12 cellular contexts compared by ENCODE assay signal in the genomic region with DNA sequence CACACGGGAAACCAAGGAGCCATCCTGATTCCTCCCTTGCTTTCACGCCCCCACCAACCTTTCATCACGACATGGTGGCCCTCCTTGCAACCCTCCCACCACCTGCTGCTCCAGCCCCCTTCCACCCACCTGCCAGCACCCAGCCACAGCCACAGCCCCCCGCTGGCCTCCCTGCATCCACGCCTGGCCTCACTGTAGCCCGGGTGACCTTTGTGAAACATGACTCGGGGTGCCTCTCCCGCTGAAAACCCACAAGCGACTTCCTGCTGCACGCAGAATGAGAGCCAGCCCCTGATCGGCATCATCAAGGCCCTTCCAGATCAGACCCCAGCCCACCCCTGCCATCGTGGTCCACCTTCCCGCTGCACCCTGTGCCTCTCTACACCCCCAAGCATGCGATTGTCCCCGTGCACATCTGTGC. TPM values are rescaled to one million over a fixed set of nuclear protein-coding genes. Genes with fewer than 3 reads are reported as not detected.
DNase-seq lines count a peak whose midpoint lies in the region; ATAC-seq and TF ChIP-seq lines count a peak whose summit lies in the region.
"Had no signal": no experiment of that assay in that cellular context is flagged by ENCODE, and none has a peak within 500 bp of the region (broad histone marks: within the 10 kb centered on the region; RNA-seq: fewer than 3 reads in every experiment).

No MANE protein-coding gene starts in this region.

- H3K9me3 ChIP-seq in colonic mucosa = no peaks in the 10 kb centered on the region
- H3K9me3 ChIP-seq: heart left ventricle, SK-N-SH had no signal

- TF ChIP-seq CTCF in colonic mucosa (IDR thresholded peaks at IDR 0.05) = no peak

- H3K4me1 Mint-ChIP-seq in effector memory CD8-positive, alpha-beta T cell (ENCODE audit: low read depth in 2 of 2) = peaks cover 49 to 59% of the 10 kb centered on the region in 2 donors

- DNase-seq in H7 = peak; percentile 42
- DNase-seq in activated CD8-positive, alpha-beta memory T cell treated with anti-CD3 and anti-CD28 coated beads for 48 hours (ENCODE audit: low read depth in 2 of 3, low spot score in 2 of 3) = peak; percentile 39 to 56 (median 53)
- DNase-seq in effector memory CD8-positive, alpha-beta T cell = no peak
- peak; percentile 66 to 74 for DNase-seq in stimulated activated CD8-positive, alpha-beta memory T cell treated with anti-CD3 and anti-CD28 coated beads, Interleukin-15, amount 100 ng/mL, for 48 hours (ENCODE audit: low read depth in 2 of 2)
- DNase-seq in colonic mucosa = no peak
- DNase-seq in germinal center (ENCODE audit: low spot score) = no peak
- DNase-seq: NCI-H526, SK-N-SH had no signal

- H3K27me3 ChIP-seq in H7 (ENCODE audit: control insufficient read depth, insufficient read depth, low read length) = no peaks in the 10 kb centered on the region
- no peaks in the 10 kb centered on the region for H3K27me3 ChIP-seq in colonic mucosa

- H3K27ac Mint-ChIP-seq in effector memory CD8-positive, alpha-beta T cell = peak overlapping the region; percentile 20 to 97

- peaks cover 16% of the 10 kb centered on the region for H3K36me3 Mint-ChIP-seq in effector memory CD8-positive, alpha-beta T cell (ENCODE audit: insufficient read depth)

- H3K27ac ChIP-seq in colonic mucosa = no peak overlapping the region
- H3K27ac ChIP-seq: heart left ventricle had no signal

- H3K9ac ChIP-seq in colonic mucosa (ENCODE audit: low read depth in 2 of 2, low read length in 2 of 2) = no peak overlapping the region
- H3K9ac ChIP-seq: SK-N-SH had no signal

- H3K9me3 Mint-ChIP-seq in effector memory CD8-positive, alpha-beta T cell = no peaks in the 10 kb centered on the region

- ATAC-seq in effector memory CD8-positive, alpha-beta T cell (replicated peaks) = no peak
- no peak for ATAC-seq in HG02884 (IDR thresholded peaks at IDR 0.05; ENCODE audit: unreplicated experiment)
- ATAC-seq in HG02763 (IDR thresholded peaks at IDR 0.05; ENCODE audit: unreplicated experiment) = no peak
- ATAC-seq: heart left ventricle, right cardiac atrium had no signal

- H3K4me3 Mint-ChIP-seq in effector memory CD8-positive, alpha-beta T cell = peak overlapping the region; percentile 83 to 84

- H3K4me3 ChIP-seq in H7 (ENCODE audit: insufficient read depth, low read depth, low read length) = no peak overlapping the region
- H3K4me3 ChIP-seq in colonic mucosa = no peak overlapping the region
- H3K4me3 ChIP-seq: heart left ventricle had no signal

- intact Hi-C loops in colonic mucosa (cut with DNase I) = no loop called here

- no peaks in the 10 kb centered on the region; the same call in 1 of the 2 replicates for H3K36me3 ChIP-seq in H7 (replicated peaks; ENCODE audit: control insufficient read depth, insufficient read depth, low read length)
- no peaks in the 10 kb centered on the region for H3K36me3 ChIP-seq in colonic mucosa

- H3K4me1 ChIP-seq in colonic mucosa = no peaks in the 10 kb centered on the region

- no peaks in the 10 kb centered on the region for H3K27me3 Mint-ChIP-seq in effector memory CD8-positive, alpha-beta T cell

RNA-seq across cellular contexts. Expression of gene POP4, which starts 14.9 kb away (rescaled TPM):
- total RNA-seq in H7 (2014; rRNA removed; shearing (Covaris generic)) = 63.5 and 69.1 TPM in 2 replicates
- total RNA-seq in colonic mucosa = 10 to 100 TPM; 52.4 to 87.5 TPM

RNA-seq across cellular contexts. Expression of gene PLEKHF1, which starts 44.3 kb away (rescaled TPM):
- total RNA-seq in H7 (2014; rRNA removed; shearing (Covaris generic)) = 12.9 and 19.4 TPM in 2 replicates
- 1 to 10 TPM; 2.8 to 3.4 TPM for total RNA-seq in colonic mucosa

Comparison
In these comparisons a context has a peak if more than half of its experiments do, and no peak if none do; other contexts are left out.
1. DNase-seq: peak in H7 (single experiment), activated CD8-positive, alpha-beta memory T cell treated with anti-CD3 and anti-CD28 coated beads for 48 hours (3 of 3) and stimulated activated CD8-positive, alpha-beta memory T cell treated with anti-CD3 and anti-CD28 coated beads, Interleukin-15, amount 100 ng/mL, for 48 hours (2 of 2); none in effector memory CD8-positive, alpha-beta T cell (0 of 3), colonic mucosa (single experiment) and germinal center (single experiment).